In genomic region chr3:61830111-61830400, GRCh38 we compare ENCODE assay signal across 25 cellular contexts.
DNase-seq lines count a peak whose midpoint lies in the region; ATAC-seq and TF ChIP-seq lines count a peak whose summit lies in the region.
"Had no signal": no experiment of that assay in that cellular context is flagged by ENCODE, and none has a peak within 500 bp of the region (broad histone marks: within the 10 kb centered on the region; RNA-seq: fewer than 3 reads in every experiment).

No MANE protein-coding gene starts in this region.

- H3K4me1 Mint-ChIP-seq in H9 (peaks cover 35 to 41% of the 10 kb centered on the region in 2 experiments), Calu3 (ENCODE audit: low read depth, unreplicated experiment) (no peaks in the 10 kb centered on the region)
- H3K4me1 Mint-ChIP-seq: activated B cell treated with CpG ODN at 0.5 μM for 24 hours; CD4-positive, alpha-beta memory T cell had no signal

- no peaks in the 10 kb centered on the region for H3K36me3 ChIP-seq in gastroesophageal sphincter
- no peaks in the 10 kb centered on the region for H3K36me3 ChIP-seq in gastrocnemius medialis
- H3K36me3 ChIP-seq in WERI-Rb-1, result no peaks in the 10 kb centered on the region
- H3K36me3 ChIP-seq: neural progenitor cell had no signal

- no peak overlapping the region for H3K14ac ChIP-seq in H9 (ENCODE audit: insufficient read depth, low read length)

- H4K20me1 ChIP-seq in H9 (ENCODE audit: control insufficient read depth, insufficient read depth, insufficient read length), result no peaks in the 10 kb centered on the region

- no peak overlapping the region for H2AK5ac ChIP-seq in H9 (ENCODE audit: insufficient read length, low read length)

- no peak for DNase-seq in H9
- DNase-seq in astrocyte of the hippocampus (ENCODE audit: low read depth, low spot score), result peak; percentile 31
- no peak for DNase-seq in gastrocnemius medialis
- no peak for DNase-seq in Calu3
- no peak for DNase-seq in HPDE6-E6E7 (ENCODE audit: extremely low spot score)
- DNase-seq in WERI-Rb-1, result no peak
- DNase-seq: activated B cell treated with CpG ODN at 0.5 μM for 24 hours; activated CD4-positive, alpha-beta memory T cell treated with anti-CD3 and anti-CD28 coated beads for 36 hours; activated T-cell treated with anti-CD3 and anti-CD28 coated beads for 4 hours; amygdala; CD4-positive, alpha-beta memory T cell; DMS79 treated with DMSO at 0.1 percent for 48 hours; Karpas-422; left colon; mucosa of descending colon; NCI-H1092; NCI-H748 treated with DMSO at 0.1 percent for 48 hours; PC-9; psoas muscle; stimulated activated CD4-positive, alpha-beta T cell treated with anti-CD3 and anti-CD28 coated beads, Interleukin-12 subunit alpha, Interleukin-12 subunit beta, amount 100 ng/mL, for 4 hours; stimulated activated CD8-positive, alpha-beta memory T cell treated with anti-CD3 and anti-CD28 coated beads, Interleukin-4, amount 100 ng/mL, for 48 hours had no signal

- no peak for TF ChIP-seq CTCF in H9 (conservative IDR thresholded peaks at IDR 0.05)
- TF ChIP-seq CTCF in gastroesophageal sphincter (IDR thresholded peaks at IDR 0.05), result no peak
- TF ChIP-seq CTCF in gastrocnemius medialis (IDR thresholded peaks at IDR 0.05 in 4 of 5, conservative IDR thresholded peaks at IDR 0.05 in 1 of 5), result no peak
- no peak for TF ChIP-seq CTCF in Calu3 (IDR thresholded peaks at IDR 0.05; ENCODE audit: unreplicated experiment)
- no peak for TF ChIP-seq CTCF in WERI-Rb-1 (IDR thresholded peaks at IDR 0.05; ENCODE audit: low read depth, low read length)

- no peak overlapping the region for H4K91ac ChIP-seq in H9 (ENCODE audit: insufficient read length, low read depth, low read length)

- H3K27me3 Mint-ChIP-seq in H9 (ENCODE audit: low read depth) (no peaks in the 10 kb centered on the region), Calu3 (ENCODE audit: unreplicated experiment) (no peaks in the 10 kb centered on the region)
- H3K27me3 Mint-ChIP-seq: activated B cell treated with CpG ODN at 0.5 μM for 24 hours; activated CD4-positive, alpha-beta memory T cell treated with anti-CD3 and anti-CD28 coated beads for 36 hours; CD4-positive, alpha-beta memory T cell had no signal

- no peak overlapping the region for H2AFZ ChIP-seq in H9 (ENCODE audit: low read length)
- H2AFZ ChIP-seq: neural progenitor cell, PC-9 had no signal

- H3K4me3 Mint-ChIP-seq in H9 (no peak overlapping the region), Calu3 (ENCODE audit: low read depth, unreplicated experiment) (no peak overlapping the region)
- H3K4me3 Mint-ChIP-seq: activated B cell treated with CpG ODN at 0.5 μM for 24 hours; activated CD4-positive, alpha-beta memory T cell treated with anti-CD3 and anti-CD28 coated beads for 36 hours; CD4-positive, alpha-beta memory T cell; neural progenitor cell; T-helper 2 cell treated with Interferon-gamma antibody and Interleukin-4, amounts not matched to agents 5 μg/mL and 100 μg/mL, for 36 hours had no signal

- no peak overlapping the region for H3T11ph ChIP-seq in H9 (ENCODE audit: low read length)

- H4K8ac ChIP-seq in H9 (replicated peaks; ENCODE audit: insufficient read length, low read depth, low read length), result no peak overlapping the region

- H3K4me3 ChIP-seq in gastroesophageal sphincter, result no peak overlapping the region
- H3K4me3 ChIP-seq in gastrocnemius medialis, result no peak overlapping the region
- no peak overlapping the region for H3K4me3 ChIP-seq in WERI-Rb-1 (ENCODE audit: low read depth, low read length)
- H3K4me3 ChIP-seq: mucosa of descending colon, neural progenitor cell, PC-9, psoas muscle had no signal

- H3K9ac ChIP-seq in H9 (ENCODE audit: extremely low read depth, insufficient read length, low read length), result no peak overlapping the region
- H3K9ac ChIP-seq: neural progenitor cell had no signal

- intact Hi-C loops in gastrocnemius medialis (cut with DNase I; ENCODE audit: low total_unique reads) (no loop called here), Calu3 (cut with micrococcal nuclease; ENCODE audit: unreplicated experiment) (no loop called here)

- H3K4me2 ChIP-seq in H9 (ENCODE audit: insufficient read depth, insufficient read length, low read length), result peak overlapping the region; percentile 14
- H3K4me2 ChIP-seq: PC-9 had no signal

- H3K18ac ChIP-seq in H9 (ENCODE audit: insufficient read length, low read depth, low read length), result no peak overlapping the region

- H2BK120ac ChIP-seq in H9 (ENCODE audit: low read depth, low read length, poor library complexity, severe bottlenecking), result no peak overlapping the region

- H3K27me3 ChIP-seq in H9 (ENCODE audit: insufficient read depth, low read length), result no peaks in the 10 kb centered on the region
- no peaks in the 10 kb centered on the region for H3K27me3 ChIP-seq in gastroesophageal sphincter
- no peaks in the 10 kb centered on the region for H3K27me3 ChIP-seq in gastrocnemius medialis
- no peaks in the 10 kb centered on the region for H3K27me3 ChIP-seq in WERI-Rb-1 (ENCODE audit: insufficient read depth, low read depth, severe bottlenecking)
- H3K27me3 ChIP-seq: neural progenitor cell had no signal

- TF ChIP-seq POLR2A in gastroesophageal sphincter (IDR thresholded peaks at IDR 0.05) (no peak), gastrocnemius medialis (IDR thresholded peaks at IDR 0.05) (no peak)

- ATAC-seq in gastroesophageal sphincter (peak; percentile 17), gastrocnemius medialis (peak in 1 of 2 donors; percentile 49), GM18867 (IDR thresholded peaks at IDR 0.05; ENCODE audit: unreplicated experiment) (no peak)
- ATAC-seq: left colon, mucosa of descending colon had no signal

- H3K9me3 Mint-ChIP-seq in H9 (no peaks in the 10 kb centered on the region), Calu3 (ENCODE audit: low read depth, unreplicated experiment) (peaks cover 10% of the 10 kb centered on the region)
- H3K9me3 Mint-ChIP-seq: neural progenitor cell; T-helper 2 cell treated with Interferon-gamma antibody and Interleukin-4, amounts not matched to agents 5 μg/mL and 100 μg/mL, for 36 hours had no signal

- no CpG with 5 or more reads among the region's 3 CpGs for WGBS in H9 (ENCODE audit: extremely low coverage, insufficient read length, low lambda C conversion rate)
- 17 to 25% methylated on average over 3 of the region's 3 CpGs for WGBS in gastroesophageal sphincter (ENCODE audit: low coverage in 1 of 2), 2 donors

- H3K36me3 Mint-ChIP-seq in H9 (ENCODE audit: insufficient read depth in 1 of 3, low read depth in 3 of 3) (peaks cover 0 to 2% (median 0%) of the 10 kb centered on the region in 3 experiments; a peak in 1 of 7 replicates), Calu3 (ENCODE audit: insufficient read depth, unreplicated experiment) (no peaks in the 10 kb centered on the region)
- H3K36me3 Mint-ChIP-seq: activated CD4-positive, alpha-beta memory T cell treated with anti-CD3 and anti-CD28 coated beads for 36 hours; CD4-positive, alpha-beta memory T cell had no signal

- H3K27ac Mint-ChIP-seq in H9 (no peak overlapping the region), Calu3 (ENCODE audit: unreplicated experiment) (no peak overlapping the region)
- H3K27ac Mint-ChIP-seq: activated B cell treated with CpG ODN at 0.5 μM for 24 hours; activated CD4-positive, alpha-beta memory T cell treated with anti-CD3 and anti-CD28 coated beads for 36 hours; CD4-positive, alpha-beta memory T cell; neural progenitor cell; T-helper 2 cell treated with Interferon-gamma antibody and Interleukin-4, amounts not matched to agents 5 μg/mL and 100 μg/mL, for 36 hours had no signal

- no peak overlapping the region for H2BK20ac ChIP-seq in H9 (ENCODE audit: low read depth, low read length, poor library complexity, severe bottlenecking)

- no peak overlapping the region for H3K4ac ChIP-seq in H9 (ENCODE audit: low read depth, low read length)

- H3K56ac ChIP-seq in H9 (ENCODE audit: insufficient read length, low read depth, low read length), result no peak overlapping the region

- H2BK15ac ChIP-seq in H9 (ENCODE audit: low read depth, low read length), result no peak overlapping the region

- no peak overlapping the region for H4K5ac ChIP-seq in H9 (ENCODE audit: insufficient read length, low read depth, low read length)

- BruUV-seq in Calu3 (replicated peaks; lab: Mats Ljungman, UMichigan), result no TSS peak

- H3K79me1 ChIP-seq in H9 (ENCODE audit: insufficient read depth, low read depth, low read length, poor library complexity, severe bottlenecking), result peaks cover 3% of the 10 kb centered on the region

- H3K79me2 ChIP-seq in H9 (ENCODE audit: insufficient read depth, low read length), result peaks cover 34% of the 10 kb centered on the region; the same call in 1 of the 2 replicates

- H3K23ac ChIP-seq in H9 (ENCODE audit: insufficient read length, low read depth, low read length), result no peak overlapping the region

- H3K9me3 ChIP-seq in H9 (ENCODE audit: control insufficient read depth, low read depth, low read length), result no peaks in the 10 kb centered on the region
- H3K9me3 ChIP-seq in gastroesophageal sphincter, result no peaks in the 10 kb centered on the region
- H3K9me3 ChIP-seq in gastrocnemius medialis, result no peaks in the 10 kb centered on the region
- no peaks in the 10 kb centered on the region for H3K9me3 ChIP-seq in WERI-Rb-1 (ENCODE audit: severe bottlenecking)
- H3K9me3 ChIP-seq: mucosa of descending colon, psoas muscle had no signal

- peaks cover 16% of the 10 kb centered on the region; the same call in 1 of the 2 replicates for H3K4me1 ChIP-seq in H9 (ENCODE audit: insufficient read depth, low read length)
- H3K4me1 ChIP-seq in gastroesophageal sphincter, result peaks cover 0 to 21% (median 6%) of the 10 kb centered on the region in 3 donors
- peaks cover 26 to 31% of the 10 kb centered on the region in 2 donors for H3K4me1 ChIP-seq in gastrocnemius medialis

- no peaks in the 10 kb centered on the region for H3K23me2 ChIP-seq in H9 (ENCODE audit: insufficient read length, low read depth, low read length, poor library complexity, severe bottlenecking)

- in situ Hi-C loops in gastrocnemius medialis (cut with MboI; ENCODE audit: low sequenced_read_pairs in 4 of 4), result loop anchor here in 2 of 4 donors (25.0 kb wide), 1 partner anchor 268 kb away; the partner anchor contains the start of gene PTPRG (in 2 of the 2)

- H3K27ac ChIP-seq in H9 (ENCODE audit: insufficient read length, low read depth, low read length), result no peak overlapping the region
- peak overlapping the region in 2 of 4 donors; percentile 55 to 61 for H3K27ac ChIP-seq in gastroesophageal sphincter
- H3K27ac ChIP-seq in gastrocnemius medialis, result peak overlapping the region in 3 of 4 donors; percentile 16 to 57 (median 55)
- no peak overlapping the region for H3K27ac ChIP-seq in WERI-Rb-1
- H3K27ac ChIP-seq: neural progenitor cell, PC-9 had no signal

- TF ChIP-seq EP300 in gastroesophageal sphincter (IDR thresholded peaks at IDR 0.05), result no peak

- H2BK5ac ChIP-seq in H9 (ENCODE audit: insufficient read length, low read length), result no peak overlapping the region

- no peak overlapping the region for H2BK12ac ChIP-seq in H9 (ENCODE audit: insufficient read length, low read depth, low read length)

- CTCF ChIA-PET in Calu3 (lab: Charles Lee), result no interaction called here

Comparison
In these comparisons a context has a peak if more than half of its experiments do, and no peak if none do; other contexts are left out.
1. H3K27ac ChIP-seq: peak in gastrocnemius medialis (3 of 4); none in H9 (single experiment) and WERI-Rb-1 (single experiment).